Comparison of ENCODE assay signal across 1 cellular context in genomic region chr5:116696356-116696755, GRCh38.
TF ChIP-seq lines count a peak whose summit lies in the region.

No MANE protein-coding gene starts in this region.

TF ChIP-seq in GM12878, 131 proteins besides CTCF, POLR2A, EP300 and RAD21 (continued from another document and continues in another):
- no peak for TF ChIP-seq SPI1 (IDR thresholded peaks at IDR 0.05; ENCODE audit: borderline replicate concordance, insufficient read depth, low read depth, low read length)
- no peak for TF ChIP-seq ZNF592 (IDR thresholded peaks at IDR 0.05)
- no peak for TF ChIP-seq ESRRA (IDR thresholded peaks at IDR 0.05; ENCODE audit: low read length)
- 0 out of 2 replicates have a peak, but pooled peaks have one; percentile 23 for TF ChIP-seq MEF2A (IDR thresholded peaks at IDR 0.05; ENCODE audit: insufficient read depth, low read depth, low read length)
- no peak for TF ChIP-seq POLR2AphosphoS5 (IDR thresholded peaks at IDR 0.05; ENCODE audit: low read length)
- no peak for TF ChIP-seq MYC (IDR thresholded peaks at IDR 0.05; ENCODE audit: insufficient read depth, insufficient read length, insufficient replicate concordance, low read length, severe bottlenecking)
- no peak for TF ChIP-seq MLLT1 (IDR thresholded peaks at IDR 0.05)
- no peak for TF ChIP-seq ZBED1 (IDR thresholded peaks at IDR 0.05; ENCODE audit: borderline replicate concordance)
- TF ChIP-seq TCF12 (IDR thresholded peaks at IDR 0.05; ENCODE audit: low read depth, low read length), result peak; percentile 63; the same call in 1 of the 2 replicates
- no peak for TF ChIP-seq HDGF (IDR thresholded peaks at IDR 0.05)
- no peak for TF ChIP-seq TBL1XR1 (IDR thresholded peaks at IDR 0.05; ENCODE audit: low read depth, low read length)
- TF ChIP-seq SUZ12 (IDR thresholded peaks at IDR 0.05; ENCODE audit: unreplicated experiment), result no peak
- TF ChIP-seq IRF5 (IDR thresholded peaks at IDR 0.05; ENCODE audit: borderline replicate concordance), result no peak
- TF ChIP-seq POLR2AphosphoS2 (IDR thresholded peaks at IDR 0.05; ENCODE audit: low read depth, low read length), result no peak
- TF ChIP-seq KAT2A (conservative IDR thresholded peaks at IDR 0.05; ENCODE audit: control insufficient read depth, low read depth, low read length), result no peak
- no peak for TF ChIP-seq NFXL1 (IDR thresholded peaks at IDR 0.05; ENCODE audit: borderline replicate concordance)
- no peak for TF ChIP-seq CHD1 (IDR thresholded peaks at IDR 0.05; ENCODE audit: low read depth, low read length)
- no peak for TF ChIP-seq KDM1A (IDR thresholded peaks at IDR 0.05; ENCODE audit: borderline replicate concordance)
- TF ChIP-seq NR2C1 (IDR thresholded peaks at IDR 0.05), result no peak
- TF ChIP-seq CBX5 (IDR thresholded peaks at IDR 0.05; ENCODE audit: low read depth), result no peak; the same call in 1 of the 2 replicates
- peak; percentile 87 for TF ChIP-seq JUNB (IDR thresholded peaks at IDR 0.05)
- TF ChIP-seq ATF2 (IDR thresholded peaks at IDR 0.05; ENCODE audit: low read length), result no peak; the same call in 1 of the 2 replicates
- TF ChIP-seq SREBF1 (IDR thresholded peaks at IDR 0.05; ENCODE audit: low read length), result no peak
- no peak for TF ChIP-seq ZZZ3 (IDR thresholded peaks at IDR 0.05; ENCODE audit: control insufficient read depth, insufficient read length, low read depth)
- TF ChIP-seq MYB (IDR thresholded peaks at IDR 0.05; ENCODE audit: borderline replicate concordance, low read depth, low read length), result no peak
- TF ChIP-seq SMAD1 (IDR thresholded peaks at IDR 0.05; ENCODE audit: low read depth, partially characterized antibody), result no peak
- TF ChIP-seq RBBP5 (conservative IDR thresholded peaks at IDR 0.05), result no peak
- TF ChIP-seq MEF2B (IDR thresholded peaks at IDR 0.05; ENCODE audit: partially characterized antibody, poor library complexity, severe bottlenecking), result no peak
- no peak for TF ChIP-seq BHLHE40 (IDR thresholded peaks at IDR 0.05; ENCODE audit: borderline replicate concordance in 1 of 2, low read depth in 2 of 2, low read length in 1 of 2)
- no peak; the same call in 1 of the 2 replicates for TF ChIP-seq FOXM1 (IDR thresholded peaks at IDR 0.05; ENCODE audit: low read depth, low read length)
- no peak for TF ChIP-seq NRF1 (conservative IDR thresholded peaks at IDR 0.05; ENCODE audit: low read depth, low read length)
- 0 out of 2 replicates have a peak, but pooled peaks have one; percentile 38 for TF ChIP-seq PAX5 (IDR thresholded peaks at IDR 0.05; ENCODE audit: borderline replicate concordance, low read depth, low read length)
- no peak for TF ChIP-seq KLF5 (IDR thresholded peaks at IDR 0.05; ENCODE audit: partially characterized antibody)
- TF ChIP-seq JUND (IDR thresholded peaks at IDR 0.05; ENCODE audit: low read depth, low read length), result peak; percentile 83
- no peak for TF ChIP-seq CUX1 (IDR thresholded peaks at IDR 0.05; ENCODE audit: insufficient replicate concordance, low read depth, low read length)
- TF ChIP-seq EED (IDR thresholded peaks at IDR 0.05; ENCODE audit: low read depth), result peak; percentile 63
- no peak for TF ChIP-seq EGR1 (IDR thresholded peaks at IDR 0.05; ENCODE audit: borderline replicate concordance in 1 of 2, low read depth in 2 of 2, low read length in 2 of 2)
- peak; percentile 68 for TF ChIP-seq DPF2 (IDR thresholded peaks at IDR 0.05)
- TF ChIP-seq HSF1 (IDR thresholded peaks at IDR 0.05; ENCODE audit: low read depth, low read length), result no peak
- no peak for TF ChIP-seq E2F4 (IDR thresholded peaks at IDR 0.05; ENCODE audit: low read depth, low read length)
- no peak for TF ChIP-seq RELA (IDR thresholded peaks at IDR 0.05; ENCODE audit: borderline replicate concordance, partially characterized antibody)
- TF ChIP-seq PRDM15 (CRISPR knock-in tag; IDR thresholded peaks at IDR 0.05), result no peak
- no peak for TF ChIP-seq CHD2 (IDR thresholded peaks at IDR 0.05; ENCODE audit: borderline replicate concordance, low read depth, low read length)
- TF ChIP-seq ATF7 (IDR thresholded peaks at IDR 0.05; ENCODE audit: low read depth), result 0 out of 2 replicates have a peak, but pooled peaks have one; percentile 35
